ENCODE assay signal across 9 cellular contexts in the genomic region with DNA sequence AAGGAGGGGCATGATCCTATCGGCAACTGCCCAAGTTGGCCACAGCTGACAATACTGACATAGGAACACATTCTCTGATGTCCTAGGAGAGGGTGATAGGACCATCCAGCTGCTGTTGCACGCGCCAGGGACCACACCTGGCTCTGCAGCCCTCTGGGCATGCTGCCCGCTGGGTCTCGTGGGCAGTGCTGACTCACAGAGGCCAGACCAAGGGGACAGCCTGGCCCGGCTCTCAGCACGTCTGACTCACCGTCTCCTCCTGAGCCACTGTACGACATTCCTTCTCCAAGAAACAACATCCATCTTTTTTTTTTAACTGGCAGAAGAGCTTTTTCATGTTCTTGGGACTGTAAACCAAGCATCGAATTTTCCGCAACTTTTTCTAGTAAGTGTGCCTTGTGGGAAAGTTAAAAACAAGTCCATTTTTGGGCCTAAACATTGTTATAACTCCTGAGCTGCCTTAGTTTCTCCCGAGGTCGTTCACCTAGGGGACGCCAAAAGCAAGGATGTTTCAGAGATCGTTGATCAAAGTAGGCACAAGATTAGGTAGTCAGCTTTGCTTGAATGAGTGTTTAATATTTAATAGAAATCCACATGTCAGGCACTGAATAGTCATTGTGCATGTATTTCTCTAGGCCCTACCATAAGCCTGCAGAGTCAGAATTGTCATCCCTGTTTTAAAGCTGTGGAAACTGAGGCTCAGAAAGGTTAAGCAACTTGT.
DNase-seq lines count a peak whose midpoint lies in the region; ATAC-seq, FAIRE-seq and TF ChIP-seq lines count a peak whose summit lies in the region.
"Had no signal": no experiment of that assay in that cellular context is flagged by ENCODE, and none has a peak within 500 bp of the region (broad histone marks: within the 10 kb centered on the region; RNA-seq: fewer than 3 reads in every experiment).

No MANE protein-coding gene starts in this region.

- H2AFZ ChIP-seq in MM.1S (ENCODE audit: low read length) = no peak overlapping the region

- H3K4me2 ChIP-seq in MM.1S (ENCODE audit: low read depth, low read length) = no peak overlapping the region

- TF ChIP-seq POLR2A in GM12891 (IDR thresholded peaks at IDR 0.05; ENCODE audit: low read depth, low read length) = no peak

- H3K27me3 ChIP-seq in MM.1S (replicated peaks; ENCODE audit: insufficient read depth, low read length) = no peaks in the 10 kb centered on the region

- no peak for ATAC-seq in GM19023 (IDR thresholded peaks at IDR 0.05; ENCODE audit: unreplicated experiment)

- DNase-seq in amniotic stem cell (lab: John Stamatoyannopoulos, UW) (peak; percentile 84), hepatic stellate cell (ENCODE audit: low spot score) (peak; percentile 90), stromal cell of bone marrow (ENCODE audit: low read depth) (peak; percentile 92), GM12891 (ENCODE audit: insufficient read length, low spot score) (no peak), MM.1S (no peak)
- no peak for DNase-seq in activated naive CD4-positive, alpha-beta T cell (lab: John Stamatoyannopoulos, UW)
- DNase-seq: central memory CD4-positive, alpha-beta T cell had no signal

- no peaks in the 10 kb centered on the region for H3F3A ChIP-seq in MM.1S (ENCODE audit: insufficient read depth, low read length)

- H3K9me3 ChIP-seq in HEK293 (ENCODE audit: control insufficient read depth, insufficient read depth, low read depth, low read length) (no peaks in the 10 kb centered on the region), MM.1S (replicated peaks; ENCODE audit: insufficient read depth, low read length) (no peaks in the 10 kb centered on the region)

- no peaks in the 10 kb centered on the region for H3K79me2 ChIP-seq in MM.1S (ENCODE audit: low read length)

- H3K9ac ChIP-seq in MM.1S (ENCODE audit: low read length) = no peak overlapping the region

- no peaks in the 10 kb centered on the region for H3K4me1 ChIP-seq in HEK293 (ENCODE audit: control insufficient read depth, insufficient read depth, low read length)
- H3K4me1 ChIP-seq in MM.1S (ENCODE audit: low read length) = no peaks in the 10 kb centered on the region

- H3K4me3 ChIP-seq in HEK293 (ENCODE audit: low read depth, low read length) = no peak overlapping the region
- no peak overlapping the region for H3K4me3 ChIP-seq in MM.1S (ENCODE audit: low read length)

- no peaks in the 10 kb centered on the region for H3K9me2 ChIP-seq in MM.1S (replicated peaks; ENCODE audit: insufficient read depth, low read length)

- FAIRE-seq in GM12891 (lab: Jason Lieb, UNC) = no peak

- POLR2A ChIA-PET in HEK293 (lab: Yijun Ruan, JAX) = no interaction called here

- CTCF ChIA-PET in HEK293 (lab: Yijun Ruan, JAX) = interaction anchor here (1.3 kb wide), 1 partner anchor 52 kb away, joined by 5 read pairs; no protein-coding TSS in a partner anchor

- TF ChIP-seq CTCF in HEK293 (tag by site-specific recombination; IDR thresholded peaks at IDR 0.05) (no peak), MM.1S (IDR thresholded peaks at IDR 0.05; ENCODE audit: low read length) (no peak)

- H4K20me1 ChIP-seq in MM.1S (ENCODE audit: insufficient read depth, low read length) = no peaks in the 10 kb centered on the region

- H3K27ac ChIP-seq in HEK293 (ENCODE audit: extremely low read depth, low read depth, low read length) (no peak overlapping the region), MM.1S (ENCODE audit: low read length) (no peak overlapping the region)

- H3K36me3 ChIP-seq in HEK293 (ENCODE audit: control insufficient read depth in 2 of 2, insufficient read depth in 1 of 2, low read length in 2 of 2) (no peaks in the 10 kb centered on the region), MM.1S (replicated peaks; ENCODE audit: insufficient read depth, low read length) (no peaks in the 10 kb centered on the region)

TF ChIP-seq in HEK293, 187 proteins besides CTCF, POLR2A, EP300 and RAD21:
- TF ChIP-seq, protein P1, sequence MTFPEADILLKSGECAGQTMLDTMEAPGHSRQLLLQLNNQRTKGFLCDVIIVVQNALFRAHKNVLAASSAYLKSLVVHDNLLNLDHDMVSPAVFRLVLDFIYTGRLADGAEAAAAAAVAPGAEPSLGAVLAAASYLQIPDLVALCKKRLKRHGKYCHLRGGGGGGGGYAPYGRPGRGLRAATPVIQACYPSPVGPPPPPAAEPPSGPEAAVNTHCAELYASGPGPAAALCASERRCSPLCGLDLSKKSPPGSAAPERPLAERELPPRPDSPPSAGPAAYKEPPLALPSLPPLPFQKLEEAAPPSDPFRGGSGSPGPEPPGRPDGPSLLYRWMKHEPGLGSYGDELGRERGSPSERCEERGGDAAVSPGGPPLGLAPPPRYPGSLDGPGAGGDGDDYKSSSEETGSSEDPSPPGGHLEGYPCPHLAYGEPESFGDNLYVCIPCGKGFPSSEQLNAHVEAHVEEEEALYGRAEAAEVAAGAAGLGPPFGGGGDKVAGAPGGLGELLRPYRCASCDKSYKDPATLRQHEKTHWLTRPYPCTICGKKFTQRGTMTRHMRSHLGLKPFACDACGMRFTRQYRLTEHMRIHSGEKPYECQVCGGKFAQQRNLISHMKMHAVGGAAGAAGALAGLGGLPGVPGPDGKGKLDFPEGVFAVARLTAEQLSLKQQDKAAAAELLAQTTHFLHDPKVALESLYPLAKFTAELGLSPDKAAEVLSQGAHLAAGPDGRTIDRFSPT (tag by site-specific recombination; IDR thresholded peaks at IDR 0.05) = 0 out of 2 replicates have a peak, but pooled peaks have one; percentile 13
- TF ChIP-seq, protein P2, sequence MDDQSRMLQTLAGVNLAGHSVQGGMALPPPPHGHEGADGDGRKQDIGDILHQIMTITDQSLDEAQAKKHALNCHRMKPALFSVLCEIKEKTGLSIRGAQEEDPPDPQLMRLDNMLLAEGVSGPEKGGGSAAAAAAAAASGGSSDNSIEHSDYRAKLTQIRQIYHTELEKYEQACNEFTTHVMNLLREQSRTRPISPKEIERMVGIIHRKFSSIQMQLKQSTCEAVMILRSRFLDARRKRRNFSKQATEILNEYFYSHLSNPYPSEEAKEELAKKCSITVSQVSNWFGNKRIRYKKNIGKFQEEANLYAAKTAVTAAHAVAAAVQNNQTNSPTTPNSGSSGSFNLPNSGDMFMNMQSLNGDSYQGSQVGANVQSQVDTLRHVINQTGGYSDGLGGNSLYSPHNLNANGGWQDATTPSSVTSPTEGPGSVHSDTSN (CRISPR knock-in tag; IDR thresholded peaks at IDR 0.05) = no peak

TF ChIP-seq in GM12891, 5 proteins besides CTCF, POLR2A, EP300 and RAD21:
- no peak for TF ChIP-seq PAX5 (IDR thresholded peaks at IDR 0.05; ENCODE audit: insufficient read depth, low read length, severe bottlenecking)
- TF ChIP-seq POLR2AphosphoS5 (IDR thresholded peaks at IDR 0.05; ENCODE audit: low read depth, low read length) = no peak
- no peak for TF ChIP-seq SPI1 (IDR thresholded peaks at IDR 0.05; ENCODE audit: low read depth, low read length)
- TF ChIP-seq TAF1 (IDR thresholded peaks at IDR 0.05; ENCODE audit: low read depth, low read length) = no peak
- no peak for TF ChIP-seq POU2F2 (IDR thresholded peaks at IDR 0.05; ENCODE audit: low read depth, low read length)

Comparison
In these comparisons a context has a peak if more than half of its experiments do, and no peak if none do; other contexts are left out.
1. DNase-seq: peak in amniotic stem cell (single experiment), hepatic stellate cell (single experiment) and stromal cell of bone marrow (single experiment); none in GM12891 (single experiment), activated naive CD4-positive, alpha-beta T cell (0 of 4) and MM.1S (single experiment).